In the genomic region with DNA sequence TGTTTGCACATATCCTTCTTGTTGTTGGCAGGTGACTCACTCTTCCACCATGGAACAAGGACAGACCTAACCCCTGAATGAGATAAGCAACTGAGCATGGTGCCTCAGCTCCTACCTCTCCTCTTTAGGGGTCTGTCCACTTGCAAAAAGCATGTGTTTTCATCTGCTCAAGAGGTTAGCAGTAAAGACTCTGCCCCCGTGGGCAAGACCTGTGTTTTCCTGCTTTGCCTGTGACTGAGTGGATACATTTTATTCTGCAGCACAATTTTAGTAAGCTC, we compare ENCODE assay signal across 13 cellular contexts.
DNase-seq lines count a peak whose midpoint lies in the region; ATAC-seq and TF ChIP-seq lines count a peak whose summit lies in the region.
"Had no signal": no experiment of that assay in that cellular context is flagged by ENCODE, and none has a peak within 500 bp of the region (broad histone marks: within the 10 kb centered on the region; RNA-seq: fewer than 3 reads in every experiment).

No MANE protein-coding gene starts in this region.

- peak overlapping the region; percentile 36; the same call in 1 of the 2 replicates for H3K27ac ChIP-seq in Panc1 (ENCODE audit: low read length)
- H3K27ac ChIP-seq in tibial artery, result peak overlapping the region; percentile 20 to 91

- peaks cover 12% of the 10 kb centered on the region for H3K9me3 Mint-ChIP-seq in Caco-2 (ENCODE audit: unreplicated experiment)
- no peaks in the 10 kb centered on the region for H3K9me3 Mint-ChIP-seq in activated CD4-positive, alpha-beta T cell treated with anti-CD3 and anti-CD28 coated beads for 36 hours (ENCODE audit: low read depth)
- H3K9me3 Mint-ChIP-seq: CD4-positive, alpha-beta T cell; GM23338 had no signal

- no peaks in the 10 kb centered on the region for H3K27me3 ChIP-seq in Caco-2 (replicated peaks; ENCODE audit: control insufficient read depth, insufficient read depth, low read length)
- no peaks in the 10 kb centered on the region for H3K27me3 ChIP-seq in Panc1 (ENCODE audit: control insufficient read depth, insufficient read depth, low read length)
- no peaks in the 10 kb centered on the region for H3K27me3 ChIP-seq in tibial artery
- H3K27me3 ChIP-seq: BE2C had no signal

- no peak for DNase-seq in Caco-2
- DNase-seq in Panc1 (ENCODE audit: low read depth, low spot score), result no peak
- peak; percentile 6 for DNase-seq in fibroblast of mammary gland (ENCODE audit: low read depth)
- DNase-seq in tibial artery, result no peak
- DNase-seq in effector CD4-positive, alpha-beta T cell, result no peak
- no peak for DNase-seq in activated CD4-positive, alpha-beta T cell treated with anti-CD3 and anti-CD28 coated beads for 36 hours
- DNase-seq: C1 segment of cervical spinal cord; CD4-positive, alpha-beta T cell; DMS79; GDM1 had no signal

- in situ Hi-C loops in Panc1 (cut with HindIII; ENCODE audit: low pct_unique_long_range_greater_than_20kb, low sequenced_read_pairs), result no loop called here

- ATAC-seq in Panc1, result no peak
- ATAC-seq in activated CD4-positive, alpha-beta T cell treated with anti-CD3 and anti-CD28 coated beads for 36 hours, result no peak
- no peak for ATAC-seq in HG02798 (IDR thresholded peaks at IDR 0.05; ENCODE audit: poor library complexity, unreplicated experiment)

- CTCF ChIA-PET in Caco-2 (lab: Charles Lee) (interaction anchor here (1.0 to 1.8 kb wide), 3 partner anchors 142 to 247 kb away, joined by 3 to 12 read pairs (median 7); no protein-coding TSS in a partner anchor), Panc1 (lab: Charles Lee) (interaction anchor here (0.6 to 1.0 kb wide), 2 partner anchors 55 to 225 kb away, joined by 3 read pairs; no protein-coding TSS in a partner anchor)
- CTCF ChIA-PET in activated CD4-positive, alpha-beta T cell treated with anti-CD3 and anti-CD28 coated beads for 36 hours (lab: Charles Lee), result interaction anchor here (1.4 kb wide), 1 partner anchor 11 kb away, joined by 5 read pairs; no protein-coding TSS in a partner anchor

- no peak overlapping the region for H3K4me3 Mint-ChIP-seq in Caco-2 (ENCODE audit: unreplicated experiment)
- H3K4me3 Mint-ChIP-seq in activated CD4-positive, alpha-beta T cell treated with anti-CD3 and anti-CD28 coated beads for 36 hours, result no peak overlapping the region
- H3K4me3 Mint-ChIP-seq: CD4-positive, alpha-beta T cell; GM23338 had no signal

- no TSS peak for BruUV-seq in Caco-2 (replicated peaks; lab: Mats Ljungman, UMichigan)
- no TSS peak for BruUV-seq in Panc1 (replicated peaks; lab: Mats Ljungman, UMichigan)

- H3K36me3 Mint-ChIP-seq in Caco-2 (ENCODE audit: insufficient read depth, unreplicated experiment), result no peaks in the 10 kb centered on the region
- H3K36me3 Mint-ChIP-seq in activated CD4-positive, alpha-beta T cell treated with anti-CD3 and anti-CD28 coated beads for 36 hours (ENCODE audit: low read depth), result no peaks in the 10 kb centered on the region

- H3K9me3 ChIP-seq in Caco-2, result no peaks in the 10 kb centered on the region
- no peaks in the 10 kb centered on the region for H3K9me3 ChIP-seq in Panc1 (ENCODE audit: control insufficient read depth, insufficient read depth, low read depth, low read length)
- H3K9me3 ChIP-seq in tibial artery, result no peaks in the 10 kb centered on the region
- H3K9me3 ChIP-seq: BE2C had no signal

- H3K4me3 ChIP-seq in Caco-2 (ENCODE audit: low read depth, low read length), result no peak overlapping the region
- H3K4me3 ChIP-seq in Panc1 (ENCODE audit: low read depth in 2 of 2, low read length in 2 of 2), result no peak overlapping the region
- H3K4me3 ChIP-seq in fibroblast of mammary gland (ENCODE audit: control insufficient read depth, low read depth, low read length), result no peak overlapping the region
- no peak overlapping the region for H3K4me3 ChIP-seq in tibial artery
- H3K4me3 ChIP-seq: GM23338 had no signal

- H3K27ac Mint-ChIP-seq in Caco-2 (ENCODE audit: unreplicated experiment), result peak overlapping the region; percentile 13
- no peak overlapping the region for H3K27ac Mint-ChIP-seq in activated CD4-positive, alpha-beta T cell treated with anti-CD3 and anti-CD28 coated beads for 36 hours
- H3K27ac Mint-ChIP-seq: CD4-positive, alpha-beta T cell; GM23338 had no signal

- POLR2A ChIA-PET in Caco-2 (lab: Charles Lee), result no interaction called here
- POLR2A ChIA-PET in Panc1 (lab: Charles Lee), result no interaction called here
- POLR2A ChIA-PET in activated CD4-positive, alpha-beta T cell treated with anti-CD3 and anti-CD28 coated beads for 36 hours (lab: Charles Lee), result no interaction called here

- peaks cover 44% of the 10 kb centered on the region for H3K4me1 Mint-ChIP-seq in Caco-2 (ENCODE audit: low read depth, unreplicated experiment)
- H3K4me1 Mint-ChIP-seq in activated CD4-positive, alpha-beta T cell treated with anti-CD3 and anti-CD28 coated beads for 36 hours, result no peaks in the 10 kb centered on the region
- H3K4me1 Mint-ChIP-seq: GM23338 had no signal

- no peaks in the 10 kb centered on the region for H3K36me3 ChIP-seq in Caco-2 (ENCODE audit: control insufficient read depth, insufficient read depth, low read length)
- no peaks in the 10 kb centered on the region for H3K36me3 ChIP-seq in Panc1 (ENCODE audit: control insufficient read depth, insufficient read depth, low read length)
- H3K36me3 ChIP-seq in tibial artery, result no peaks in the 10 kb centered on the region
- H3K36me3 ChIP-seq: BE2C had no signal

- H3K4me1 ChIP-seq in Caco-2 (peaks cover 60% of the 10 kb centered on the region), Panc1 (ENCODE audit: control insufficient read depth, insufficient read depth, low read length) (peaks cover 20% of the 10 kb centered on the region), tibial artery (peaks cover 0 to 40% (median 23%) of the 10 kb centered on the region in 4 donors)

- TF ChIP-seq CTCF in Caco-2 (IDR thresholded peaks at IDR 0.05; ENCODE audit: insufficient read depth in 1 of 2, low read depth in 1 of 2, low read length in 1 of 2, severe bottlenecking in 1 of 2, unreplicated experiment in 1 of 2) (no peak), Panc1 (IDR thresholded peaks at IDR 0.05) (no peak), fibroblast of mammary gland (conservative IDR thresholded peaks at IDR 0.05; ENCODE audit: control insufficient read depth, insufficient read depth, low read depth, low read length) (no peak), tibial artery (IDR thresholded peaks at IDR 0.05) (no peak)

- H3K27me3 Mint-ChIP-seq in Caco-2 (ENCODE audit: insufficient read depth, unreplicated experiment), result no peaks in the 10 kb centered on the region
- H3K27me3 Mint-ChIP-seq in activated CD4-positive, alpha-beta T cell treated with anti-CD3 and anti-CD28 coated beads for 36 hours, result peaks cover 13% of the 10 kb centered on the region

- intact Hi-C loops in Caco-2 (cut with micrococcal nuclease; ENCODE audit: unreplicated experiment), result loop anchor here (1.0 to 2.0 kb wide), 4 partner anchors 69 to 226 kb away; no protein-coding TSS in a partner anchor
- intact Hi-C loops in Panc1 (cut with micrococcal nuclease; ENCODE audit: unreplicated experiment), result loop anchor here (10.0 kb wide), 1 partner anchor 113 kb away; a partner anchor contains a TSS
- intact Hi-C loops in tibial artery (cut with DNase I; ENCODE audit: low total_unique reads), result loop anchor here (5.0 kb wide), 1 partner anchor 225 kb away; no protein-coding TSS in a partner anchor
- intact Hi-C loops in activated CD4-positive, alpha-beta T cell treated with anti-CD3 and anti-CD28 coated beads for 36 hours (cut with DNase I, micrococcal nuclease), result loop anchor here (1.0 to 2.0 kb wide), 2 partner anchors 226 to 227 kb away; no protein-coding TSS in a partner anchor
